Comparison of ENCODE assay signal across 27 cellular contexts in genomic region chr4:110769578-110769977, GRCh38.
"Had no signal": no experiment of that assay in that cellular context is flagged by ENCODE, and none has a peak within 500 bp of the region (broad histone marks: within the 10 kb centered on the region; RNA-seq: fewer than 3 reads in every experiment).

No MANE protein-coding gene starts in this region.

- DNase-seq: activated CD4-positive, alpha-beta memory T cell treated with anti-CD3 and anti-CD28 coated beads for 36 hours; activated CD4-positive, alpha-beta T cell treated with anti-CD3 and anti-CD28 coated beads for 36 hours; activated CD4-positive, alpha-beta T cell treated with anti-CD3 and anti-CD28 coated beads, Interleukin-2, amount 10 ng/mL, durations not matched to agents 24 days and 14 days; activated CD4-positive, CD25-positive, alpha-beta regulatory T cell; activated CD4-positive, CD25-positive, alpha-beta regulatory T cell treated with anti-CD3 and anti-CD28 coated beads, Interleukin-2, amount 50 U/mL, for 72 hours; activated CD8-positive, alpha-beta memory T cell treated with anti-CD3 and anti-CD28 coated beads, Interleukin-2, amount 50 U/mL, for 48 hours; activated effector memory CD4-positive, alpha-beta T cell treated with Interleukin-2 at 50 U/mL for 16 hours; activated gamma-delta T cell treated with Interleukin-2 at 50 U/mL for 16 hours; activated naive CD4-positive, alpha-beta T cell treated with anti-CD3 and anti-CD28 coated beads, Interleukin-2, amount 50 U/mL, for 16 hours; activated naive CD4-positive, alpha-beta T cell treated with Interleukin-2 at 50 U/mL for 16 hours; activated T-cell treated with anti-CD3 and anti-CD28 coated beads for 4 hours; activated T-cell treated with anti-CD3 and anti-CD28 coated beads, Interleukin-2, amount 50 U/mL, for 24 hours; activated T-cell treated with anti-CD3 and anti-CD28 coated beads, Interleukin-2, amount 50 U/mL, for 72 hours; amniotic stem cell; anterior cingulate cortex; brain microvascular endothelial cell; caudate nucleus; cortex of kidney; dermis blood vessel endothelial cell; effector CD4-positive, alpha-beta T cell; effector memory CD8-positive, alpha-beta T cell; esophagus squamous epithelium; foreskin melanocyte; heart right ventricle; T-helper 2 cell had no signal

- H3K27me3 ChIP-seq: brain microvascular endothelial cell, esophagus squamous epithelium, gastroesophageal sphincter, heart right ventricle had no signal

- H3K36me3 ChIP-seq: brain microvascular endothelial cell, esophagus squamous epithelium, gastroesophageal sphincter, heart right ventricle had no signal

- H3K4me1 ChIP-seq: esophagus squamous epithelium, gastroesophageal sphincter, heart right ventricle had no signal

- ATAC-seq: activated CD4-positive, alpha-beta T cell treated with anti-CD3 and anti-CD28 coated beads for 36 hours; activated T-cell treated with anti-CD3 and anti-CD28 coated beads, Interleukin-2, amount 50 U/mL, for 72 hours; activated T-helper 17 cell treated with anti-CD3 and anti-CD28 coated beads, Interleukin-2, amount 50 U/mL, for 72 hours; effector memory CD8-positive, alpha-beta T cell; gastroesophageal sphincter had no signal

- H3K9me3 ChIP-seq: esophagus squamous epithelium, gastroesophageal sphincter, heart right ventricle had no signal

- H3K4me3 ChIP-seq: esophagus squamous epithelium, gastroesophageal sphincter, heart right ventricle had no signal
